In genomic region chr2:234145057-234145456, GRCh38 we compare ENCODE assay signal across 35 cellular contexts.
"Had no signal": no experiment of that assay in that cellular context is flagged by ENCODE, and none has a peak within 500 bp of the region (broad histone marks: within the 10 kb centered on the region; RNA-seq: fewer than 3 reads in every experiment).

No MANE protein-coding gene starts in this region.

- H3K27ac Mint-ChIP-seq: activated CD4-positive, alpha-beta T cell treated with anti-CD3 and anti-CD28 coated beads for 36 hours; activated CD4-positive, alpha-beta T cell treated with anti-CD3 and anti-CD28 coated beads, Interleukin-2, amount 10 ng/mL, durations not matched to agents 7 days and 5 days; activated CD8-positive, alpha-beta T cell treated with anti-CD3 and anti-CD28 coated beads, Interleukin-2, amount 10 ng/mL, durations not matched to agents 7 days and 5 days; activated naive CD4-positive, alpha-beta T cell treated with anti-CD3 and anti-CD28 coated beads, Interleukin-2, amount 50 U/mL, for 24 hours; activated naive CD8-positive, alpha-beta T cell treated with anti-CD3 and anti-CD28 coated beads, Interleukin-2, amount 10 ng/mL, durations not matched to agents 7 days and 5 days; activated T-cell treated with anti-CD3 and anti-CD28 coated beads, Interleukin-2, amount 50 U/mL, for 24 hours; activated T-helper 2 cell treated with anti-CD3 and anti-CD28 coated beads, Interferon-gamma antibody, Interleukin-2, Interleukin-4, amounts not matched to agents 10 μg/mL and 5 μg/mL and 100 μg/mL, durations not matched to agents 14 hours and 24 hours and 36 hours had no signal

- H3K4me2 ChIP-seq: PC-9, SK-N-SH had no signal

- H3K36me3 ChIP-seq: ascending aorta, cardiac muscle cell, MG63, SJSA1 had no signal

- H3K36me3 Mint-ChIP-seq: activated naive CD4-positive, alpha-beta T cell treated with anti-CD3 and anti-CD28 coated beads, Interleukin-2, amount 50 U/mL, for 24 hours had no signal

- H3K9me3 ChIP-seq: ascending aorta, SK-N-SH had no signal

- H3K4me1 ChIP-seq: ascending aorta had no signal

- H3K27me3 Mint-ChIP-seq: activated CD4-positive, alpha-beta T cell treated with anti-CD3 and anti-CD28 coated beads for 36 hours; activated CD4-positive, alpha-beta T cell treated with anti-CD3 and anti-CD28 coated beads, Interleukin-2, amount 10 ng/mL, durations not matched to agents 7 days and 5 days; activated naive CD4-positive, alpha-beta T cell treated with anti-CD3 and anti-CD28 coated beads, Interleukin-2, amount 50 U/mL, for 24 hours; activated naive CD8-positive, alpha-beta T cell treated with anti-CD3 and anti-CD28 coated beads, Interleukin-2, amount 10 ng/mL, durations not matched to agents 7 days and 5 days; activated T-cell treated with anti-CD3 and anti-CD28 coated beads, Interleukin-2, amount 50 U/mL, for 24 hours; central memory CD8-positive, alpha-beta T cell had no signal

- ATAC-seq: activated CD4-positive, alpha-beta T cell treated with anti-CD3 and anti-CD28 coated beads for 36 hours; activated CD4-positive, CD25-positive, alpha-beta regulatory T cell treated with anti-CD3 and anti-CD28 coated beads, Interleukin-2, amount 50 U/mL, for 24 hours; activated CD8-positive, alpha-beta T cell treated with anti-CD3 and anti-CD28 coated beads, Interleukin-2, amount 10 ng/mL, durations not matched to agents 7 days and 5 days; K562 had no signal

- H3K4me3 Mint-ChIP-seq: activated CD4-positive, alpha-beta T cell treated with anti-CD3 and anti-CD28 coated beads for 36 hours; activated CD4-positive, alpha-beta T cell treated with anti-CD3 and anti-CD28 coated beads, Interleukin-2, amount 10 ng/mL, durations not matched to agents 7 days and 5 days; activated CD8-positive, alpha-beta T cell treated with anti-CD3 and anti-CD28 coated beads, Interleukin-2, amount 10 ng/mL, durations not matched to agents 7 days and 5 days; activated naive CD4-positive, alpha-beta T cell treated with anti-CD3 and anti-CD28 coated beads, Interleukin-2, amount 50 U/mL, for 24 hours; activated naive CD8-positive, alpha-beta T cell treated with anti-CD3 and anti-CD28 coated beads, Interleukin-2, amount 10 ng/mL, durations not matched to agents 7 days and 5 days; activated T-cell treated with anti-CD3 and anti-CD28 coated beads, Interleukin-2, amount 50 U/mL, for 24 hours; central memory CD8-positive, alpha-beta T cell had no signal

- H3K4me3 ChIP-seq: ascending aorta, cardiac muscle cell, K562, MG63, PC-9, SJSA1 had no signal

- H2AFZ ChIP-seq: PC-9 had no signal

- H3K9me3 Mint-ChIP-seq: activated naive CD4-positive, alpha-beta T cell treated with anti-CD3 and anti-CD28 coated beads, Interleukin-2, amount 50 U/mL, for 24 hours; activated T-cell treated with anti-CD3 and anti-CD28 coated beads, Interleukin-2, amount 50 U/mL, for 24 hours; activated T-helper 2 cell treated with anti-CD3 and anti-CD28 coated beads, Interferon-gamma antibody, Interleukin-2, Interleukin-4, amounts not matched to agents 10 μg/mL and 5 μg/mL and 100 μg/mL, durations not matched to agents 14 hours and 24 hours and 36 hours; central memory CD8-positive, alpha-beta T cell had no signal

- H3K9ac ChIP-seq: SK-N-SH had no signal

- DNase-seq: activated CD4-positive, alpha-beta T cell treated with anti-CD3 and anti-CD28 coated beads for 36 hours; activated CD4-positive, alpha-beta T cell treated with anti-CD3 and anti-CD28 coated beads, Interleukin-2, amount 10 ng/mL, durations not matched to agents 7 days and 5 days; activated CD4-positive, alpha-beta T cell treated with anti-CD3 and anti-CD28 coated beads, Interleukin-2, amount 50 U/mL, for 48 hours; activated CD8-positive, alpha-beta T cell treated with anti-CD3 and anti-CD28 coated beads, Interleukin-2, amount 10 ng/mL, durations not matched to agents 7 days and 5 days; activated gamma-delta T cell; activated naive CD4-positive, alpha-beta T cell treated with Interleukin-2 at 50 U/mL for 16 hours; activated naive CD8-positive, alpha-beta T cell treated with anti-CD3 and anti-CD28 coated beads, Interleukin-2, amount 10 ng/mL, durations not matched to agents 7 days and 5 days; activated T-cell treated with anti-CD3 and anti-CD28 coated beads, Interleukin-2, amount 50 U/mL, for 24 hours; amygdala; Karpas-422; MG63; NCI-H1048; NCI-H1436 treated with DMSO at 0.1 percent for 48 hours; NCI-H1694 treated with DMSO at 0.1 percent for 48 hours; NCI-H2029; NCI-H2107; NCI-H2171; NCI-H510A; NCI-H526; NCI-H748 treated with DMSO at 0.1 percent for 48 hours; NK-92 treated with Interleukin-12 subunit alpha and Interleukin-12 subunit beta, amount 100 ng/mL, for 24 hours; PC-9; RPMI8226; SHP77 treated with DMSO at 0.1 percent for 48 hours; SK-N-SH; T-helper 2 cell; T-helper 9 cell had no signal

- H3K27me3 ChIP-seq: ascending aorta, cardiac muscle cell, MG63, SJSA1 had no signal

- H3K27ac ChIP-seq: ascending aorta, cardiac muscle cell, PC-9, SJSA1 had no signal
